12 cellular contexts compared by ENCODE assay signal in the genomic region with DNA sequence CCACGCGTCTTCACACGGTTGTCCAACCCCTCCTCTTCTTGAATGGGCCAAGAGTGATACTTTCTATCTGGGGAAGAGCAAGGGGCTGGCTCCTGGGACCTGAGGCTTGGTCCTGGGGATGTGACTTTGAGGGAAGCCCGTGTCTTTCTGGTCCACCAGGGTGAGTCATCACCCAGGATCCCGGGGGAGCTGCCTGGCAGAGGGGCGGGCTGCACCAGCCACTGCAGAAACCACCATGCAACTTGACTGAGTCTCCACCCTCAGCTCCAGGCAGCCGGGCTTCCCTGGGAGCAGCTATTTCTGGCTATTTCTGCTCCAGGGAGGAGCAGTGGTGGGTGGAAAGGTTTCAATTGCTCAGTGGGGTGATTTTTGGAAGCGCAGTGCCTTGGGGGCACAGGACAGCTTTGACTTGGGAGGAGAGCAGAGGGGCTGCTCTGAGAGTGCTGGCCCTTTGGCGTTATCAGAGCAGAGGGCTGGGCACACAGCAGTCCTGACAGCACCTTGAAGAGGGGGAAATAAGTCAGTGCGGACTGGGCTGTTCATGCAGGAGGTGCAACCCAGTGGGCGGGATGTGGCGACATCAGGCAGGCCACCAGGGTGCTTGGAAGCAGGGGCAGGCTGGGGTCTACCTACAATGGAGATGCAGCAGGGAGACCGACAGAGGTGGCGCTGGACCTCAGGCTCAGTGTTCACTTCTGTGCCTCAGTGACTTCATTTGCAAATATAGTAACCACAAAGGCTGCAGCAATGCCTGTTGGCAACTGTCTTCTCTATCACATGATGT. TPM values are rescaled to one million over a fixed set of nuclear protein-coding genes. Genes with fewer than 3 reads are reported as not detected.
DNase-seq lines count a peak whose midpoint lies in the region; ATAC-seq, FAIRE-seq and TF ChIP-seq lines count a peak whose summit lies in the region.
"Had no signal": no experiment of that assay in that cellular context is flagged by ENCODE, and none has a peak within 500 bp of the region (broad histone marks: within the 10 kb centered on the region; RNA-seq: fewer than 3 reads in every experiment).

No MANE protein-coding gene starts in this region.

- ATAC-seq in activated CD8-positive, alpha-beta memory T cell treated with anti-CD3 and anti-CD28 coated beads, Interleukin-2, amount 10 ng/mL, durations not matched to agents 7 days and 5 days = no peak
- ATAC-seq in K562 = no peak
- peak; percentile 71 to 75 for ATAC-seq in stimulated activated naive B cell treated with anti-CD40 and anti-IgM and Interleukin-4, amounts not matched to agents 10 μg/mL and 1 μg/mL and 100 μg/mL, for 72 hours (replicated peaks)
- ATAC-seq in left colon = no peak

- FAIRE-seq in K562 (lab: Jason Lieb, UNC) = no peak

- intact Hi-C loops in K562 (cut with micrococcal nuclease) = no loop called here
- intact Hi-C loops in left colon (cut with DNase I, micrococcal nuclease) = no loop called here

- CTCF ChIA-PET in activated CD8-positive, alpha-beta memory T cell treated with anti-CD3 and anti-CD28 coated beads, Interleukin-2, amount 10 ng/mL, durations not matched to agents 7 days and 5 days (lab: Charles Lee) = interaction anchor here (1.0 to 4.8 kb wide), 5 partner anchors 10 to 20 kb away, joined by 3 to 42 read pairs (median 5); no protein-coding TSS in a partner anchor
- CTCF ChIA-PET in K562 (lab: Yijun Ruan, JAX; ENCODE audit: low intra/inter-chr PET ratio) = no interaction called here

- no peak for TF ChIP-seq EP300 in K562 (IDR thresholded peaks at IDR 0.05; ENCODE audit: low read length)

- H3K4me1 ChIP-seq in K562 (replicated peaks in 1 of 2; ENCODE audit: control insufficient read depth in 2 of 2, insufficient read depth in 2 of 2, low read length in 2 of 2) (peaks cover 0 to 7% of the 10 kb centered on the region in 2 experiments; a peak in 3 of 5 replicates), endodermal cell (ENCODE audit: control insufficient read depth, insufficient read depth, low read length) (no peaks in the 10 kb centered on the region)
- H3K4me1 ChIP-seq: neural progenitor cell had no signal

- H3K9me3 Mint-ChIP-seq in activated CD8-positive, alpha-beta memory T cell treated with anti-CD3 and anti-CD28 coated beads, Interleukin-2, amount 10 ng/mL, durations not matched to agents 7 days and 5 days (ENCODE audit: low read depth) = no peaks in the 10 kb centered on the region
- no peaks in the 10 kb centered on the region for H3K9me3 Mint-ChIP-seq in stimulated activated naive B cell treated with anti-CD40 and anti-IgM and Interleukin-4, amounts not matched to agents 10 μg/mL and 1 μg/mL and 100 μg/mL, for 72 hours
- H3K9me3 Mint-ChIP-seq in endodermal cell = no peaks in the 10 kb centered on the region
- H3K9me3 Mint-ChIP-seq: neural progenitor cell had no signal

- no peak overlapping the region for H3K4me2 ChIP-seq in K562 (ENCODE audit: insufficient read depth, low read length)
- H3K4me2 ChIP-seq: neural progenitor cell, SK-N-SH had no signal

- H3K79me2 ChIP-seq in K562 (ENCODE audit: control insufficient read depth, insufficient read depth, low read length) = no peaks in the 10 kb centered on the region

- H3K4me3 ChIP-seq in NB4 (ENCODE audit: low read depth, low read length) (no peak overlapping the region), K562 (no peak overlapping the region), endodermal cell (ENCODE audit: low read length) (no peak overlapping the region)
- H3K4me3 ChIP-seq: neural progenitor cell had no signal

- DNase-seq in activated CD8-positive, alpha-beta memory T cell treated with anti-CD3 and anti-CD28 coated beads, Interleukin-2, amount 10 ng/mL, durations not matched to agents 7 days and 5 days = no peak
- no peak for DNase-seq in activated CD8-positive, alpha-beta memory T cell treated with anti-CD3 and anti-CD28 coated beads, Interleukin-2, amount 50 U/mL, for 4 hours
- DNase-seq in NB4 (ENCODE audit: low read depth) (peak; percentile 81), K562 (ENCODE audit: extremely low read depth in 1 of 4, low spot score in 3 of 4) (no peak), left colon (no peak), COR-L47 (lab: John Stamatoyannopoulos, UW) (no peak), endodermal cell (no peak)
- DNase-seq in stimulated activated naive B cell treated with anti-CD40 and anti-IgM and Interleukin-4, amounts not matched to agents 10 μg/mL and 1 μg/mL and 100 μg/mL, for 72 hours = peak; percentile 32
- DNase-seq: KG1, NCI-H226, SK-N-SH had no signal

- 14% methylated on average over 14 of the region's 14 CpGs for WGBS in K562 (ENCODE audit: insufficient coverage, low coverage, missing lambda C conversion rate)
- WGBS in endodermal cell (ENCODE audit: insufficient coverage in 1 of 2, insufficient read length in 1 of 2), 2 experiments = 82 to 84% methylated on average over 6 to 14 of the region's 14 CpGs

- TF ChIP-seq POLR2A in NB4 (IDR thresholded peaks at IDR 0.05; ENCODE audit: extremely low read depth, insufficient read length) (no peak), K562 (conservative IDR thresholded peaks at IDR 0.05) (no peak)

- H3K27ac Mint-ChIP-seq in activated CD8-positive, alpha-beta memory T cell treated with anti-CD3 and anti-CD28 coated beads, Interleukin-2, amount 10 ng/mL, durations not matched to agents 7 days and 5 days = peak overlapping the region; percentile 55
- H3K27ac Mint-ChIP-seq in stimulated activated naive B cell treated with anti-CD40 and anti-IgM and Interleukin-4, amounts not matched to agents 10 μg/mL and 1 μg/mL and 100 μg/mL, for 72 hours = peak overlapping the region; percentile 92
- H3K27ac Mint-ChIP-seq in endodermal cell = no peak overlapping the region
- H3K27ac Mint-ChIP-seq: neural progenitor cell had no signal

- no peak for TF ChIP-seq RAD21 in K562 (CRISPR knock-in tag; conservative IDR thresholded peaks at IDR 0.05 in 1 of 2, IDR thresholded peaks at IDR 0.05 in 1 of 2)

- in situ Hi-C loops in K562 (cut with MboI) = no loop called here

- H3K36me3 ChIP-seq in K562 (ENCODE audit: control insufficient read depth, insufficient read depth, low read length) = no peaks in the 10 kb centered on the region
- no peaks in the 10 kb centered on the region for H3K36me3 ChIP-seq in endodermal cell (ENCODE audit: control insufficient read depth, insufficient read depth, low read length)
- H3K36me3 ChIP-seq: neural progenitor cell had no signal

- POLR2A ChIA-PET in K562 (lab: Yijun Ruan, JAX) = interaction anchor here (0.5 to 1.5 kb wide), 5 partner anchors 10 to 208 kb away, joined by 3 to 4 read pairs (median 4); no protein-coding TSS in a partner anchor

- no TSS peak for BruUV-seq in K562 (replicated peaks; lab: Mats Ljungman, UMichigan)

- H2AFZ ChIP-seq in K562 (ENCODE audit: low read depth, low read length) = no peak overlapping the region
- H2AFZ ChIP-seq: neural progenitor cell had no signal

- H3K9ac ChIP-seq in K562 (ENCODE audit: insufficient read depth in 1 of 2, low read depth in 2 of 2, low read length in 2 of 2) (0 out of 4 replicates have a peak overlapping the region, but pooled peaks of 1 of the 2 experiments have one; percentile 18), endodermal cell (ENCODE audit: extremely low read depth, low read length, poor library complexity, severe bottlenecking) (no peak overlapping the region)
- H3K9ac ChIP-seq: neural progenitor cell, SK-N-SH had no signal

- peaks cover 2 to 16% of the 10 kb centered on the region in 2 experiments; a peak in 1 of 5 replicates for H3K27me3 ChIP-seq in K562 (ENCODE audit: control insufficient read depth in 2 of 2, insufficient read depth in 2 of 2, low read length in 2 of 2)
- no peaks in the 10 kb centered on the region for H3K27me3 ChIP-seq in endodermal cell (ENCODE audit: control insufficient read depth, insufficient read depth, low read length, poor library complexity, severe bottlenecking)

- H3K9me3 ChIP-seq in K562 (replicated peaks; ENCODE audit: control insufficient read depth, insufficient read depth, low read depth, low read length) (no peaks in the 10 kb centered on the region), endodermal cell (ENCODE audit: control insufficient read depth, low read length) (no peaks in the 10 kb centered on the region)
- H3K9me3 ChIP-seq: SK-N-SH had no signal

- H3K4me3 Mint-ChIP-seq in activated CD8-positive, alpha-beta memory T cell treated with anti-CD3 and anti-CD28 coated beads, Interleukin-2, amount 10 ng/mL, durations not matched to agents 7 days and 5 days = no peak overlapping the region
- peak overlapping the region; percentile 73 to 77 for H3K4me3 Mint-ChIP-seq in stimulated activated naive B cell treated with anti-CD40 and anti-IgM and Interleukin-4, amounts not matched to agents 10 μg/mL and 1 μg/mL and 100 μg/mL, for 72 hours
- H3K4me3 Mint-ChIP-seq in endodermal cell = no peak overlapping the region
- H3K4me3 Mint-ChIP-seq: neural progenitor cell had no signal

- H3K27ac ChIP-seq in K562 (ENCODE audit: extremely low read depth, low read depth, low read length) = no peak overlapping the region
- H3K27ac ChIP-seq in endodermal cell (ENCODE audit: low read depth, low read length) = no peak overlapping the region
- H3K27ac ChIP-seq: neural progenitor cell had no signal

- peaks cover 21% of the 10 kb centered on the region for H3K36me3 Mint-ChIP-seq in activated CD8-positive, alpha-beta memory T cell treated with anti-CD3 and anti-CD28 coated beads, Interleukin-2, amount 10 ng/mL, durations not matched to agents 7 days and 5 days
- H3K36me3 Mint-ChIP-seq in stimulated activated naive B cell treated with anti-CD40 and anti-IgM and Interleukin-4, amounts not matched to agents 10 μg/mL and 1 μg/mL and 100 μg/mL, for 72 hours = peaks cover 33 to 58% of the 10 kb centered on the region in 2 donors
- no peaks in the 10 kb centered on the region for H3K36me3 Mint-ChIP-seq in endodermal cell (ENCODE audit: low read depth)
- H3K36me3 Mint-ChIP-seq: neural progenitor cell had no signal

- H4K20me1 ChIP-seq in K562 (replicated peaks; ENCODE audit: control insufficient read depth, insufficient read depth, low read length) = peaks cover 7% of the 10 kb centered on the region

- no peaks in the 10 kb centered on the region for H3K9me1 ChIP-seq in K562 (ENCODE audit: control insufficient read depth, insufficient read depth, low read length)

- peak; percentile 0 for TF ChIP-seq CTCF in NB4 (IDR thresholded peaks at IDR 0.05; ENCODE audit: low read depth, low read length)
- no peak for TF ChIP-seq CTCF in K562 (IDR thresholded peaks at IDR 0.05 in 2 of 3, conservative IDR thresholded peaks at IDR 0.05 in 1 of 3; ENCODE audit: insufficient read depth in 2 of 3, low read depth in 1 of 3, low read length in 3 of 3)
- no peak for TF ChIP-seq CTCF in endodermal cell (conservative IDR thresholded peaks at IDR 0.05)

- H3K27me3 Mint-ChIP-seq in activated CD8-positive, alpha-beta memory T cell treated with anti-CD3 and anti-CD28 coated beads, Interleukin-2, amount 10 ng/mL, durations not matched to agents 7 days and 5 days = no peaks in the 10 kb centered on the region
- H3K27me3 Mint-ChIP-seq in stimulated activated naive B cell treated with anti-CD40 and anti-IgM and Interleukin-4, amounts not matched to agents 10 μg/mL and 1 μg/mL and 100 μg/mL, for 72 hours = no peaks in the 10 kb centered on the region
- no peaks in the 10 kb centered on the region for H3K27me3 Mint-ChIP-seq in endodermal cell (ENCODE audit: insufficient read depth)

- peaks cover 76% of the 10 kb centered on the region for H3K4me1 Mint-ChIP-seq in activated CD8-positive, alpha-beta memory T cell treated with anti-CD3 and anti-CD28 coated beads, Interleukin-2, amount 10 ng/mL, durations not matched to agents 7 days and 5 days
- peaks cover 69 to 95% of the 10 kb centered on the region in 2 donors for H3K4me1 Mint-ChIP-seq in stimulated activated naive B cell treated with anti-CD40 and anti-IgM and Interleukin-4, amounts not matched to agents 10 μg/mL and 1 μg/mL and 100 μg/mL, for 72 hours
- no peaks in the 10 kb centered on the region for H3K4me1 Mint-ChIP-seq in endodermal cell
- H3K4me1 Mint-ChIP-seq: neural progenitor cell had no signal

RNA-seq across cellular contexts. Expression of a gene that starts 45.1 kb away (rescaled TPM):
- 10 to 100 TPM; 23.1 to 28.4 TPM for total RNA-seq in activated CD8-positive, alpha-beta memory T cell treated with anti-CD3 and anti-CD28 coated beads, Interleukin-2, amount 10 ng/mL, durations not matched to agents 7 days and 5 days
- total RNA-seq in K562 (2011; cell fraction: chromatin; rRNA removed; ENCODE audit: low replicate concordance) = 59.8 and 69.3 TPM in 2 replicates
- 58.9 and 62.4 TPM in 2 replicates for total RNA-seq in K562 (2011; cell fraction: nucleolus; rRNA removed)
- 44.0 and 52.1 TPM in 2 replicates for total RNA-seq in K562 (2011; cell fraction: nucleoplasm; rRNA removed)
- total RNA-seq in K562 (2014; rRNA removed) (43.5 and 64.6 TPM in 2 replicates), K562 (2014; rRNA removed; fragmentation: Illumina TruSeq; extraction: Trizol) (46.0 and 47.2 TPM in 2 replicates), K562 (2015; rRNA removed; fragmentation: Illumina TruSeq; extraction: Trizol) (38.6 TPM in 2 replicates), K562 (2021) (51.9 and 55.6 TPM in 2 replicates), left colon (10 to 100 TPM in 1 of 2 donors, 1 to 10 TPM in 1; 9.4 to 11.2 TPM), endodermal cell (10 to 100 TPM; 34.8 to 39.9 TPM)
- polyA plus RNA-seq in K562 (2011; rRNA removed) (66.1 and 79.6 TPM in 2 replicates), K562 (2014; fragmentation: Illumina TruSeq; extraction: Trizol) (57.5 and 64.1 TPM in 2 replicates), K562 (2014; fragmentation: Nextera tagmentation; extraction: Ambion mirVana) (1 to 10 TPM; 8.2 to 9.9 TPM), K562 (2014; rRNA removed) (35.6 and 56.1 TPM in 2 replicates)
- 57.6 and 77.4 TPM in 2 replicates for polyA plus RNA-seq in K562 (2011; cell fraction: cytosol; rRNA removed)
- 90.7 and 94.9 TPM in 2 replicates for polyA plus RNA-seq in K562 (2011; cell fraction: nucleus; rRNA removed)
- polyA plus RNA-seq in K562 (2012) = 17.9 and 30.5 TPM in 2 replicates
- polyA minus RNA-seq in K562 (2011; rRNA and poly(A)+ RNA removed) = 67.6 and 82.6 TPM in 2 replicates
- polyA minus RNA-seq in K562 (2011; cell fraction: cytosol; rRNA and poly(A)+ RNA removed) = 36.9 and 40.1 TPM in 2 replicates
- 46.3 and 57.0 TPM in 2 replicates for polyA minus RNA-seq in K562 (2011; cell fraction: nucleus; rRNA and poly(A)+ RNA removed)
- polyA plus RNA-seq in endodermal cell (2013, experiment 1 of 2) = 40.6 TPM
- polyA plus RNA-seq in endodermal cell (2013, experiment 2 of 2) = 37.0 TPM

Comparison
In these comparisons a context has a peak if more than half of its experiments do, and no peak if none do; other contexts are left out.
1. ATAC-seq: peak in stimulated activated naive B cell treated with anti-CD40 and anti-IgM and Interleukin-4, amounts not matched to agents 10 μg/mL and 1 μg/mL and 100 μg/mL, for 72 hours (2 of 2); none in activated CD8-positive, alpha-beta memory T cell treated with anti-CD3 and anti-CD28 coated beads, Interleukin-2, amount 10 ng/mL, durations not matched to agents 7 days and 5 days (single experiment), K562 (single experiment) and left colon (single experiment).
2. DNase-seq: peak in NB4 (single experiment) and stimulated activated naive B cell treated with anti-CD40 and anti-IgM and Interleukin-4, amounts not matched to agents 10 μg/mL and 1 μg/mL and 100 μg/mL, for 72 hours (single experiment); none in activated CD8-positive, alpha-beta memory T cell treated with anti-CD3 and anti-CD28 coated beads, Interleukin-2, amount 10 ng/mL, durations not matched to agents 7 days and 5 days (single experiment), activated CD8-positive, alpha-beta memory T cell treated with anti-CD3 and anti-CD28 coated beads, Interleukin-2, amount 50 U/mL, for 4 hours (single experiment), K562 (0 of 4), left colon (0 of 2), COR-L47 (single experiment) and endodermal cell (single experiment).
3. H3K4me3 Mint-ChIP-seq: peak in stimulated activated naive B cell treated with anti-CD40 and anti-IgM and Interleukin-4, amounts not matched to agents 10 μg/mL and 1 μg/mL and 100 μg/mL, for 72 hours (2 of 2); none in activated CD8-positive, alpha-beta memory T cell treated with anti-CD3 and anti-CD28 coated beads, Interleukin-2, amount 10 ng/mL, durations not matched to agents 7 days and 5 days (single experiment) and endodermal cell (single experiment).